Comparison of ENCODE assay signal across 18 cellular contexts in genomic region chr11:123034587-123034986, GRCh38. TPM values are rescaled to one million over a fixed set of nuclear protein-coding genes. Genes with fewer than 3 reads are reported as not detected.
"Had no signal": no experiment of that assay in that cellular context is flagged by ENCODE, and none has a peak within 500 bp of the region (broad histone marks: within the 10 kb centered on the region; RNA-seq: fewer than 3 reads in every experiment).

No MANE protein-coding gene starts in this region.

- DNase-seq: activated B cell treated with CpG ODN at 0.5 μM for 24 hours; activated CD4-positive, alpha-beta T cell treated with anti-CD3 and anti-CD28 coated beads, Interleukin-2, amount 50 U/mL, for 1 hour; activated T-cell treated with anti-CD3 and anti-CD28 coated beads, Interleukin-2, amount 50 U/mL, for 1 hour; amniotic stem cell; body of pancreas; effector memory CD4-positive, alpha-beta T cell; gastrocnemius medialis; kidney; left ventricle myocardium inferior; ovary; stimulated activated CD4-positive, alpha-beta T cell treated with anti-CD3 and anti-CD28 coated beads, Interleukin-15, amount 100 ng/mL, for 24 hours; stimulated activated CD4-positive, alpha-beta T cell treated with anti-CD3 and anti-CD28 coated beads, Interleukin-4, amount 100 ng/mL, for 4 hours; stomach had no signal

- H3K4me3 ChIP-seq: body of pancreas, gastrocnemius medialis, left ventricle myocardium inferior, ovary, stomach, thoracic aorta had no signal

- H3K27me3 ChIP-seq: body of pancreas, gastrocnemius medialis, ovary, stomach had no signal

- H3K9me3 ChIP-seq: body of pancreas, gastrocnemius medialis, left ventricle myocardium inferior, ovary, stomach, thoracic aorta had no signal

- ATAC-seq: body of pancreas, gastrocnemius medialis had no signal

- H3K4me1 ChIP-seq: body of pancreas, gastrocnemius medialis, left ventricle myocardium inferior, stomach had no signal

- H3K27ac ChIP-seq: body of pancreas, gastrocnemius medialis, left ventricle myocardium inferior, ovary, stomach, thoracic aorta had no signal

- H3K36me3 ChIP-seq: gastrocnemius medialis, left ventricle myocardium inferior, ovary, stomach, thoracic aorta had no signal

RNA-seq across cellular contexts. Expression of gene BSX, which starts 53.0 kb away (rescaled TPM):
- total RNA-seq: activated B cell treated with CpG ODN at 0.5 μM for 24 hours, body of pancreas, fibroblast of lung, gastrocnemius medialis, kidney, left ventricle myocardium inferior, ovary, renal cortical epithelial cell, stomach, thoracic aorta, ureter had no signal
- polyA plus RNA-seq: fibroblast of lung, neural cell, ovary, stomach had no signal
